Comparison of ENCODE assay signal across 16 cellular contexts in the genomic region with DNA sequence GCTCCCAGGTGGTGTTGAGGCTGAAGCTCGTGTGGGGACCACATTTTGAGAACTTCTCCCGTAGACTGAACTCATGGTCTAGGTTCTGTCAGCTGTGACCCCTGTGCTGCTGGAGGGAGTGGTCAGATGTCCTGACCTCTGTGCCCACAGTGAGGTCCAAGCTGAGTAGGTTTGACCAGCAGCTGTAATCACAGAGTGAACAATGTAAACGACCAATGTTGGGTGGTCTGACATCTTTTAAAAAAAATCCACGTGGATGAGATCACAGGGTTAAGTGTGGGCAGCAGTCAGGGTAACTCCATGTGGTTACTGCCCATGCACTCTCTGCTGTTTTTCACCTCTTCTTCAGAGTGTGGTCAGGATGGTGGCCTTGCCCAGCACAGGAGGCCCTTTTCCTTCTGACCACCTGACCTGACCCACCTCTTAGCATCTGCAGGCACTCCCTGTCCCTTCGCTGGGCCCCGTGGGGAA.
DNase-seq lines count a peak whose midpoint lies in the region; ATAC-seq and TF ChIP-seq lines count a peak whose summit lies in the region.
"Had no signal": no experiment of that assay in that cellular context is flagged by ENCODE, and none has a peak within 500 bp of the region (broad histone marks: within the 10 kb centered on the region; RNA-seq: fewer than 3 reads in every experiment).

No MANE protein-coding gene starts in this region.

- no peak for DNase-seq in PC-9
- no peak for DNase-seq in hepatocyte (ENCODE audit: low spot score)
- no peak for DNase-seq in osteocyte (ENCODE audit: extremely low spot score, unreplicated experiment)
- no peak for DNase-seq in foreskin fibroblast
- no peak for DNase-seq in WERI-Rb-1
- no peak for DNase-seq in NCI-H2171 treated with DMSO at 0.1 percent for 48 hours (lab: John Stamatoyannopoulos, UW)
- DNase-seq: 8988T; CD4-positive, alpha-beta T cell; DMS79 treated with DMSO at 0.1 percent for 48 hours; NCI-H1092; NCI-H1694; NCI-H446 treated with DMSO at 0.1 percent for 48 hours; NCI-H774; SIG-M5 had no signal

- POLR2A ChIA-PET in PC-9 (lab: Charles Lee; ENCODE audit: unreplicated experiment), result no interaction called here

- CTCF ChIA-PET in PC-9 (lab: Charles Lee), result no interaction called here

- H4K20me1 ChIP-seq in PC-9 (ENCODE audit: insufficient read depth), result no peaks in the 10 kb centered on the region
- no peaks in the 10 kb centered on the region for H4K20me1 ChIP-seq in hepatocyte (ENCODE audit: insufficient read depth, poor library complexity, severe bottlenecking)

- intact Hi-C loops in PC-9 (cut with micrococcal nuclease; ENCODE audit: unreplicated experiment), result no loop called here

- H3K79me2 ChIP-seq in ACC112 (ENCODE audit: control insufficient read depth, insufficient read depth, low read length, unreplicated experiment), result no peaks in the 10 kb centered on the region
- no peaks in the 10 kb centered on the region for H3K79me2 ChIP-seq in PC-9 (ENCODE audit: low read depth)
- peaks cover 7% of the 10 kb centered on the region for H3K79me2 ChIP-seq in hepatocyte

- TF ChIP-seq CTCF in PC-9 (conservative IDR thresholded peaks at IDR 0.05), result no peak
- no peak for TF ChIP-seq CTCF in hepatocyte (IDR thresholded peaks at IDR 0.05; ENCODE audit: poor library complexity)
- TF ChIP-seq CTCF in osteocyte (IDR thresholded peaks at IDR 0.05), result no peak
- no peak for TF ChIP-seq CTCF in foreskin fibroblast (IDR thresholded peaks at IDR 0.05; ENCODE audit: low read depth, low read length)
- no peak for TF ChIP-seq CTCF in WERI-Rb-1 (IDR thresholded peaks at IDR 0.05; ENCODE audit: low read depth, low read length)

- peaks cover 35% of the 10 kb centered on the region for H3F3A ChIP-seq in PC-9 (ENCODE audit: insufficient read depth, low read depth)

- peaks cover 40% of the 10 kb centered on the region for H3K4me1 Mint-ChIP-seq in osteocyte (ENCODE audit: unreplicated experiment)

- no peak overlapping the region for H3K4me3 Mint-ChIP-seq in osteocyte (ENCODE audit: unreplicated experiment)
- H3K4me3 Mint-ChIP-seq: CD4-positive, alpha-beta T cell had no signal

- peaks cover 3% of the 10 kb centered on the region; the same call in 1 of the 2 replicates for H3K9me3 ChIP-seq in PC-9 (ENCODE audit: insufficient read depth, low read depth)
- no peaks in the 10 kb centered on the region for H3K9me3 ChIP-seq in hepatocyte (ENCODE audit: low read depth)
- H3K9me3 ChIP-seq in WERI-Rb-1 (ENCODE audit: severe bottlenecking), result no peaks in the 10 kb centered on the region

- H3K9me2 ChIP-seq in PC-9 (ENCODE audit: insufficient read depth), result no peaks in the 10 kb centered on the region
- H3K9me2 ChIP-seq in hepatocyte (replicated peaks; ENCODE audit: insufficient read depth), result no peaks in the 10 kb centered on the region

- H2AFZ ChIP-seq in ACC112 (ENCODE audit: low read length, unreplicated experiment), result no peak overlapping the region
- no peak overlapping the region for H2AFZ ChIP-seq in PC-9
- H2AFZ ChIP-seq in hepatocyte, result no peak overlapping the region

- H3K36me3 Mint-ChIP-seq in osteocyte (ENCODE audit: unreplicated experiment), result no peaks in the 10 kb centered on the region

- H3K4me2 ChIP-seq in PC-9, result no peak overlapping the region
- no peak overlapping the region for H3K4me2 ChIP-seq in hepatocyte

- no TSS peak for BruUV-seq in PC-9 (replicated peaks; lab: Mats Ljungman, UMichigan)

- H3K27ac ChIP-seq in ACC112 (ENCODE audit: low read depth, low read length) (peak overlapping the region; percentile 88), PC-9 (peak overlapping the region; percentile 80), hepatocyte (peak overlapping the region; percentile 96), WERI-Rb-1 (no peak overlapping the region)

- H3K4me3 ChIP-seq in ACC112 (ENCODE audit: low read depth, low read length), result no peak overlapping the region
- H3K4me3 ChIP-seq in PC-9, result no peak overlapping the region
- H3K4me3 ChIP-seq in hepatocyte, result no peak overlapping the region
- no peak overlapping the region for H3K4me3 ChIP-seq in foreskin fibroblast (ENCODE audit: low read depth in 1 of 2, low read length in 2 of 2)
- H3K4me3 ChIP-seq in WERI-Rb-1 (ENCODE audit: low read depth, low read length), result no peak overlapping the region

- H3K27me3 Mint-ChIP-seq in osteocyte (ENCODE audit: unreplicated experiment), result no peaks in the 10 kb centered on the region
- H3K27me3 Mint-ChIP-seq: CD4-positive, alpha-beta T cell had no signal

- no peaks in the 10 kb centered on the region for H3K27me3 ChIP-seq in ACC112 (ENCODE audit: insufficient read depth, low read length)
- H3K27me3 ChIP-seq in PC-9 (ENCODE audit: insufficient read depth, low read depth), result no peaks in the 10 kb centered on the region
- no peaks in the 10 kb centered on the region for H3K27me3 ChIP-seq in hepatocyte
- H3K27me3 ChIP-seq in WERI-Rb-1 (ENCODE audit: insufficient read depth, low read depth, severe bottlenecking), result no peaks in the 10 kb centered on the region

- H3K27ac Mint-ChIP-seq in osteocyte (ENCODE audit: unreplicated experiment), result peak overlapping the region; percentile 12
- H3K27ac Mint-ChIP-seq: CD4-positive, alpha-beta T cell had no signal

- no peaks in the 10 kb centered on the region for H3K36me3 ChIP-seq in ACC112 (ENCODE audit: insufficient read depth, low read length)
- peaks cover 5% of the 10 kb centered on the region; the same call in 1 of the 2 replicates for H3K36me3 ChIP-seq in PC-9 (ENCODE audit: low read depth)
- H3K36me3 ChIP-seq in hepatocyte (replicated peaks; ENCODE audit: insufficient read depth, low read depth), result no peaks in the 10 kb centered on the region
- peaks cover 5% of the 10 kb centered on the region for H3K36me3 ChIP-seq in WERI-Rb-1

- H3K9me3 Mint-ChIP-seq in osteocyte (ENCODE audit: unreplicated experiment), result no peaks in the 10 kb centered on the region
- H3K9me3 Mint-ChIP-seq: CD4-positive, alpha-beta T cell had no signal

- H3K4me1 ChIP-seq in ACC112 (ENCODE audit: control insufficient read depth, insufficient read depth, low read length, unreplicated experiment), result peaks cover 54% of the 10 kb centered on the region
- H3K4me1 ChIP-seq in PC-9 (replicated peaks; ENCODE audit: insufficient read depth), result peaks cover 69% of the 10 kb centered on the region
- H3K4me1 ChIP-seq in hepatocyte (ENCODE audit: insufficient read depth), result peaks cover 52% of the 10 kb centered on the region

- WGBS in hepatocyte (ENCODE audit: low lambda C conversion rate, missing lambda C conversion rate), result 92% methylated on average over 5 of the region's 6 CpGs

- no peak for ATAC-seq in HG03457 (IDR thresholded peaks at IDR 0.05; ENCODE audit: unreplicated experiment)
